In genomic region chr16:3740934-3741333, GRCh38 we compare ENCODE assay signal across 22 cellular contexts.
"Had no signal": no experiment of that assay in that cellular context is flagged by ENCODE, and none has a peak within 500 bp of the region (broad histone marks: within the 10 kb centered on the region; RNA-seq: fewer than 3 reads in every experiment).

No MANE protein-coding gene starts in this region.

- H2AFZ ChIP-seq: PC-9 had no signal

- H3K27ac ChIP-seq: PC-9, Peyer's patch had no signal

- ATAC-seq: Right ventricle myocardium inferior had no signal

- H3K9me2 ChIP-seq: SK-N-SH had no signal

- H3K9me3 ChIP-seq: MG63, Peyer's patch, SK-N-SH had no signal

- H3K4me3 ChIP-seq: MG63, PC-9, Peyer's patch had no signal

- DNase-seq: KBM-7, MG63, NCI-H1092, NCI-H1105 treated with DMSO at 0.1 percent for 48 hours, NCI-H1417 treated with DMSO at 0.1 percent for 48 hours, NCI-H146, NCI-H1694 treated with DMSO at 0.1 percent for 48 hours, NCI-H1930, NCI-H2081, NCI-H2107, NCI-H2227 treated with DMSO at 0.1 percent for 48 hours, NCI-H446, NCI-H510A, NCI-H524 treated with DMSO at 0.1 percent for 48 hours, NCI-H69, NCI-H774, OCI-M1, PC-9, SIG-M5, SK-N-SH had no signal

- H3K4me1 ChIP-seq: Peyer's patch had no signal

- H3K4me2 ChIP-seq: PC-9, SK-N-SH had no signal

- H3K27me3 ChIP-seq: MG63, Peyer's patch had no signal
